In genomic region chr15:67125589-67126502, GRCh38 we compare ENCODE assay signal across 2 cellular contexts.
TF ChIP-seq lines count a peak whose summit lies in the region.

No MANE protein-coding gene starts in this region.

TF ChIP-seq in HCT116, 20 proteins besides CTCF, POLR2A, EP300 and RAD21 (continued from another document):
- no peak for TF ChIP-seq CBX3 (IDR thresholded peaks at IDR 0.05; ENCODE audit: low read depth)

TF ChIP-seq in SK-N-SH, 30 proteins besides CTCF, POLR2A, EP300 and RAD21 (continued from another document):
- TF ChIP-seq, protein P1, sequence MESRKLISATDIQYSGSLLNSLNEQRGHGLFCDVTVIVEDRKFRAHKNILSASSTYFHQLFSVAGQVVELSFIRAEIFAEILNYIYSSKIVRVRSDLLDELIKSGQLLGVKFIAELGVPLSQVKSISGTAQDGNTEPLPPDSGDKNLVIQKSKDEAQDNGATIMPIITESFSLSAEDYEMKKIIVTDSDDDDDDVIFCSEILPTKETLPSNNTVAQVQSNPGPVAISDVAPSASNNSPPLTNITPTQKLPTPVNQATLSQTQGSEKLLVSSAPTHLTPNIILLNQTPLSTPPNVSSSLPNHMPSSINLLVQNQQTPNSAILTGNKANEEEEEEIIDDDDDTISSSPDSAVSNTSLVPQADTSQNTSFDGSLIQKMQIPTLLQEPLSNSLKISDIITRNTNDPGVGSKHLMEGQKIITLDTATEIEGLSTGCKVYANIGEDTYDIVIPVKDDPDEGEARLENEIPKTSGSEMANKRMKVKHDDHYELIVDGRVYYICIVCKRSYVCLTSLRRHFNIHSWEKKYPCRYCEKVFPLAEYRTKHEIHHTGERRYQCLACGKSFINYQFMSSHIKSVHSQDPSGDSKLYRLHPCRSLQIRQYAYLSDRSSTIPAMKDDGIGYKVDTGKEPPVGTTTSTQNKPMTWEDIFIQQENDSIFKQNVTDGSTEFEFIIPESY (IDR thresholded peaks at IDR 0.05; ENCODE audit: borderline replicate concordance, low read depth) = peak; percentile 77
- TF ChIP-seq RCOR1 (IDR thresholded peaks at IDR 0.05; ENCODE audit: low read length) (no peak), NFIC (IDR thresholded peaks at IDR 0.05; ENCODE audit: borderline replicate concordance) (peak; percentile 94), MXI1 (IDR thresholded peaks at IDR 0.05; ENCODE audit: low read depth, low read length) (peak; percentile 54; the same call in 1 of the 2 replicates), FOSL2 (IDR thresholded peaks at IDR 0.05; ENCODE audit: borderline replicate concordance, low read depth) (peak; percentile 94), RXRA (IDR thresholded peaks at IDR 0.05; ENCODE audit: borderline replicate concordance, low read depth) (peak; percentile 97), EZH2phosphoT487 (IDR thresholded peaks at IDR 0.05; ENCODE audit: borderline replicate concordance, low read depth) (no peak), IRF3 (IDR thresholded peaks at IDR 0.05; ENCODE audit: low read depth, low read length) (no peak), RFX5 (IDR thresholded peaks at IDR 0.05; ENCODE audit: low read length) (no peak), SMC3 (IDR thresholded peaks at IDR 0.05; ENCODE audit: low read depth, low read length) (no peak), MAX (IDR thresholded peaks at IDR 0.05; ENCODE audit: low read depth) (peak; percentile 89), YY1 (IDR thresholded peaks at IDR 0.05; ENCODE audit: low read depth) (0 out of 2 replicates have a peak, but pooled peaks have one; percentile 13), USF1 (IDR thresholded peaks at IDR 0.05; ENCODE audit: borderline replicate concordance, low read depth) (no peak), POLR2AphosphoS5 (IDR thresholded peaks at IDR 0.05; ENCODE audit: low read depth, low read length) (peak; percentile 80), FOXJ3 (CRISPR knock-in tag; IDR thresholded peaks at IDR 0.05) (no peak)
- TF ChIP-seq, protein P2, sequence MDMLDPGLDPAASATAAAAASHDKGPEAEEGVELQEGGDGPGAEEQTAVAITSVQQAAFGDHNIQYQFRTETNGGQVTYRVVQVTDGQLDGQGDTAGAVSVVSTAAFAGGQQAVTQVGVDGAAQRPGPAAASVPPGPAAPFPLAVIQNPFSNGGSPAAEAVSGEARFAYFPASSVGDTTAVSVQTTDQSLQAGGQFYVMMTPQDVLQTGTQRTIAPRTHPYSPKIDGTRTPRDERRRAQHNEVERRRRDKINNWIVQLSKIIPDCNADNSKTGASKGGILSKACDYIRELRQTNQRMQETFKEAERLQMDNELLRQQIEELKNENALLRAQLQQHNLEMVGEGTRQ (IDR thresholded peaks at IDR 0.05; ENCODE audit: borderline replicate concordance, low read depth, low read length) = no peak
- TF ChIP-seq, protein P3, sequence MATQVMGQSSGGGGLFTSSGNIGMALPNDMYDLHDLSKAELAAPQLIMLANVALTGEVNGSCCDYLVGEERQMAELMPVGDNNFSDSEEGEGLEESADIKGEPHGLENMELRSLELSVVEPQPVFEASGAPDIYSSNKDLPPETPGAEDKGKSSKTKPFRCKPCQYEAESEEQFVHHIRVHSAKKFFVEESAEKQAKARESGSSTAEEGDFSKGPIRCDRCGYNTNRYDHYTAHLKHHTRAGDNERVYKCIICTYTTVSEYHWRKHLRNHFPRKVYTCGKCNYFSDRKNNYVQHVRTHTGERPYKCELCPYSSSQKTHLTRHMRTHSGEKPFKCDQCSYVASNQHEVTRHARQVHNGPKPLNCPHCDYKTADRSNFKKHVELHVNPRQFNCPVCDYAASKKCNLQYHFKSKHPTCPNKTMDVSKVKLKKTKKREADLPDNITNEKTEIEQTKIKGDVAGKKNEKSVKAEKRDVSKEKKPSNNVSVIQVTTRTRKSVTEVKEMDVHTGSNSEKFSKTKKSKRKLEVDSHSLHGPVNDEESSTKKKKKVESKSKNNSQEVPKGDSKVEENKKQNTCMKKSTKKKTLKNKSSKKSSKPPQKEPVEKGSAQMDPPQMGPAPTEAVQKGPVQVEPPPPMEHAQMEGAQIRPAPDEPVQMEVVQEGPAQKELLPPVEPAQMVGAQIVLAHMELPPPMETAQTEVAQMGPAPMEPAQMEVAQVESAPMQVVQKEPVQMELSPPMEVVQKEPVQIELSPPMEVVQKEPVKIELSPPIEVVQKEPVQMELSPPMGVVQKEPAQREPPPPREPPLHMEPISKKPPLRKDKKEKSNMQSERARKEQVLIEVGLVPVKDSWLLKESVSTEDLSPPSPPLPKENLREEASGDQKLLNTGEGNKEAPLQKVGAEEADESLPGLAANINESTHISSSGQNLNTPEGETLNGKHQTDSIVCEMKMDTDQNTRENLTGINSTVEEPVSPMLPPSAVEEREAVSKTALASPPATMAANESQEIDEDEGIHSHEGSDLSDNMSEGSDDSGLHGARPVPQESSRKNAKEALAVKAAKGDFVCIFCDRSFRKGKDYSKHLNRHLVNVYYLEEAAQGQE (IDR thresholded peaks at IDR 0.05; ENCODE audit: low read depth, low read length) = no peak; the same call in 1 of the 2 replicates
